Comparison of ENCODE assay signal across 21 cellular contexts in genomic region chr11:103608566-103608965, GRCh38.
DNase-seq lines count a peak whose midpoint lies in the region; ATAC-seq and TF ChIP-seq lines count a peak whose summit lies in the region.
"Had no signal": no experiment of that assay in that cellular context is flagged by ENCODE, and none has a peak within 500 bp of the region (broad histone marks: within the 10 kb centered on the region; RNA-seq: fewer than 3 reads in every experiment).

No MANE protein-coding gene starts in this region.

- no peak for TF ChIP-seq POLR2A in breast epithelium (IDR thresholded peaks at IDR 0.05)

- H3K4me3 Mint-ChIP-seq in MCF 10A (ENCODE audit: unreplicated experiment): peak overlapping the region; percentile 15
- H3K4me3 Mint-ChIP-seq: activated CD8-positive, alpha-beta memory T cell treated with anti-CD3 and anti-CD28 coated beads, Interleukin-2, amount 10 ng/mL, durations not matched to agents 7 days and 5 days; CD4-positive, alpha-beta T cell; naive B cell; T-helper 2 cell treated with Interferon-gamma antibody and Interleukin-4, amounts not matched to agents 5 μg/mL and 100 μg/mL, for 36 hours had no signal

- H3K4me1 ChIP-seq in breast epithelium: no peaks in the 10 kb centered on the region
- H3K4me1 ChIP-seq: esophagus squamous epithelium, tibial artery had no signal

- peaks cover 5% of the 10 kb centered on the region for H3K36me3 Mint-ChIP-seq in MCF 10A (ENCODE audit: insufficient read depth, unreplicated experiment)
- H3K36me3 Mint-ChIP-seq: activated CD8-positive, alpha-beta memory T cell treated with anti-CD3 and anti-CD28 coated beads, Interleukin-2, amount 10 ng/mL, durations not matched to agents 7 days and 5 days; naive B cell had no signal

- H3K36me3 ChIP-seq in breast epithelium: no peaks in the 10 kb centered on the region
- H3K36me3 ChIP-seq: esophagus squamous epithelium, tibial artery had no signal

- H3K9me3 ChIP-seq in breast epithelium: no peaks in the 10 kb centered on the region
- H3K9me3 ChIP-seq: esophagus squamous epithelium, tibial artery had no signal

- no peaks in the 10 kb centered on the region for H3K27me3 ChIP-seq in breast epithelium
- H3K27me3 ChIP-seq: esophagus squamous epithelium, tibial artery had no signal

- H3K27ac Mint-ChIP-seq in MCF 10A (ENCODE audit: low read depth, unreplicated experiment): peak overlapping the region; percentile 81
- H3K27ac Mint-ChIP-seq: activated CD8-positive, alpha-beta memory T cell treated with anti-CD3 and anti-CD28 coated beads, Interleukin-2, amount 10 ng/mL, durations not matched to agents 7 days and 5 days; CD4-positive, alpha-beta T cell; naive B cell; T-helper 2 cell treated with Interferon-gamma antibody and Interleukin-4, amounts not matched to agents 5 μg/mL and 100 μg/mL, for 36 hours had no signal

- H3K4me1 Mint-ChIP-seq in MCF 10A (ENCODE audit: insufficient read depth, unreplicated experiment): peaks cover 21% of the 10 kb centered on the region
- H3K4me1 Mint-ChIP-seq: activated CD8-positive, alpha-beta memory T cell treated with anti-CD3 and anti-CD28 coated beads, Interleukin-2, amount 10 ng/mL, durations not matched to agents 7 days and 5 days; naive B cell had no signal

- BruUV-seq in MCF 10A (replicated peaks; lab: Mats Ljungman, UMichigan): no TSS peak

- intact Hi-C loops in MCF 10A (cut with micrococcal nuclease): no loop called here
- intact Hi-C loops in breast epithelium (cut with DNase I; ENCODE audit: low total_unique reads): no loop called here

- no peak overlapping the region for H3K4me3 ChIP-seq in breast epithelium
- H3K4me3 ChIP-seq in astrocyte of the spinal cord (ENCODE audit: low read depth, low read length): no peak overlapping the region
- H3K4me3 ChIP-seq: esophagus squamous epithelium, tibial artery had no signal

- in situ Hi-C loops in astrocyte of the spinal cord (cut with HindIII; ENCODE audit: low sequenced_read_pairs): no loop called here

- no peak overlapping the region for H3K27ac ChIP-seq in breast epithelium
- H3K27ac ChIP-seq: esophagus squamous epithelium, KMS-11, tibial artery had no signal

- POLR2A ChIA-PET in MCF 10A (lab: Yijun Ruan, JAX): no interaction called here

- TF ChIP-seq CTCF in MCF 10A (IDR thresholded peaks at IDR 0.05; ENCODE audit: unreplicated experiment) (no peak), breast epithelium (IDR thresholded peaks at IDR 0.05) (no peak), astrocyte of the spinal cord (IDR thresholded peaks at IDR 0.05; ENCODE audit: low read depth, low read length) (no peak)

- peaks cover 7% of the 10 kb centered on the region for H3K9me3 Mint-ChIP-seq in MCF 10A (ENCODE audit: unreplicated experiment)
- H3K9me3 Mint-ChIP-seq: CD4-positive, alpha-beta T cell; T-helper 2 cell treated with Interferon-gamma antibody and Interleukin-4, amounts not matched to agents 5 μg/mL and 100 μg/mL, for 36 hours had no signal

- CTCF ChIA-PET in MCF 10A (lab: Yijun Ruan, JAX): interaction anchor here (0.6 to 2.0 kb wide), 10 partner anchors 10 to 502 kb away, joined by 3 to 6 read pairs (median 4); no protein-coding TSS in a partner anchor

- H3K27me3 Mint-ChIP-seq in MCF 10A (ENCODE audit: insufficient read depth, unreplicated experiment): no peaks in the 10 kb centered on the region

- DNase-seq in MCF 10A (ENCODE audit: unreplicated experiment) (peak; percentile 21), breast epithelium (ENCODE audit: low spot score in 2 of 2) (no peak), astrocyte of the spinal cord (ENCODE audit: low read depth, low spot score) (peak; percentile 36), glomerular visceral epithelial cell (ENCODE audit: extremely low spot score) (peak; percentile 27), HuH-7.5 (ENCODE audit: low spot score) (no peak), C1 segment of cervical spinal cord (lab: John Stamatoyannopoulos, UW) (no peak), NCI-H2227 treated with DMSO at 0.1 percent for 48 hours (lab: John Stamatoyannopoulos, UW) (no peak)
- DNase-seq: activated CD8-positive, alpha-beta memory T cell treated with anti-CD3 and anti-CD28 coated beads, Interleukin-2, amount 10 ng/mL, durations not matched to agents 7 days and 5 days; activated gamma-delta T cell; aorta; CD4-positive, alpha-beta T cell; DMS79; esophagus squamous epithelium; naive B cell; SIG-M5; small intestine; tibial artery had no signal

- ATAC-seq in HG02840 (IDR thresholded peaks at IDR 0.05; ENCODE audit: low FRiP score, unreplicated experiment): no peak
- ATAC-seq: activated CD4-positive, CD25-positive, alpha-beta regulatory T cell treated with anti-CD3 and anti-CD28 coated beads, Interleukin-2, amount 50 U/mL, for 24 hours; activated CD8-positive, alpha-beta memory T cell treated with anti-CD3 and anti-CD28 coated beads, Interleukin-2, amount 10 ng/mL, durations not matched to agents 7 days and 5 days had no signal

Comparison
In these comparisons a context has a peak if more than half of its experiments do, and no peak if none do; other contexts are left out.
1. DNase-seq: peak in MCF 10A (single experiment), astrocyte of the spinal cord (single experiment) and glomerular visceral epithelial cell (single experiment); none in breast epithelium (0 of 2), HuH-7.5 (single experiment), C1 segment of cervical spinal cord (0 of 14) and NCI-H2227 treated with DMSO at 0.1 percent for 48 hours (single experiment).